In genomic region chr13:23794267-23795161, GRCh38 we compare ENCODE assay signal across 9 cellular contexts.
DNase-seq lines count a peak whose midpoint lies in the region; ATAC-seq and TF ChIP-seq lines count a peak whose summit lies in the region.
"Had no signal": no experiment of that assay in that cellular context is flagged by ENCODE, and none has a peak within 500 bp of the region (broad histone marks: within the 10 kb centered on the region; RNA-seq: fewer than 3 reads in every experiment).

No MANE protein-coding gene starts in this region.

- ATAC-seq in GM18519 (IDR thresholded peaks at IDR 0.05; ENCODE audit: low FRiP score, unreplicated experiment) (peak; percentile 52), HG02763 (IDR thresholded peaks at IDR 0.05; ENCODE audit: unreplicated experiment) (peak; percentile 35)

- H3K27me3 ChIP-seq in prostate gland (replicated peaks; ENCODE audit: insufficient read depth) (no peaks in the 10 kb centered on the region), A673 (replicated peaks; ENCODE audit: insufficient read depth, low read depth, low read length, poor library complexity) (no peaks in the 10 kb centered on the region)

- TF ChIP-seq POLR2A in prostate gland (IDR thresholded peaks at IDR 0.05): no peak

- CTCF ChIA-PET in A673 (lab: Charles Lee): no interaction called here

- H3K36me3 ChIP-seq in prostate gland (no peaks in the 10 kb centered on the region), A673 (ENCODE audit: insufficient read depth, low read length, poor library complexity, severe bottlenecking) (no peaks in the 10 kb centered on the region)

- no peak for TF ChIP-seq CTCF in prostate gland (IDR thresholded peaks at IDR 0.05)
- TF ChIP-seq CTCF in A673 (conservative IDR thresholded peaks at IDR 0.05; ENCODE audit: low read depth, low read length): no peak

- no TSS peak for BruUV-seq in A673 (replicated peaks; lab: Mats Ljungman, UMichigan)

- POLR2A ChIA-PET in A673 (lab: Charles Lee; ENCODE audit: low non-redundant PET): interaction anchor here (1.0 kb wide), 1 partner anchor 249 kb away, joined by 3 read pairs; no protein-coding TSS in a partner anchor

- H3K27ac ChIP-seq in prostate gland (peak overlapping the region; percentile 35 to 83), A673 (ENCODE audit: low read depth, low read length, poor library complexity, severe bottlenecking) (no peak overlapping the region)

- H3K4me3 ChIP-seq in prostate gland (no peak overlapping the region), A673 (ENCODE audit: low read depth, low read length, poor library complexity, severe bottlenecking) (no peak overlapping the region)

- H3K4me1 ChIP-seq in prostate gland (replicated peaks) (peaks cover 11% of the 10 kb centered on the region), A673 (ENCODE audit: insufficient read depth, low read length, poor library complexity, severe bottlenecking) (no peaks in the 10 kb centered on the region)

- intact Hi-C loops in prostate gland (cut with DNase I): no loop called here
- intact Hi-C loops in A673 (cut with micrococcal nuclease; ENCODE audit: unreplicated experiment): no loop called here

- H3K9me3 ChIP-seq in prostate gland: no peaks in the 10 kb centered on the region
- H3K9me3 ChIP-seq in A673 (ENCODE audit: low read depth, low read length, poor library complexity, severe bottlenecking): no peaks in the 10 kb centered on the region

- DNase-seq in amniotic stem cell (lab: John Stamatoyannopoulos, UW) (peak; percentile 34), prostate gland (ENCODE audit: low spot score) (no peak), A673 (ENCODE audit: low spot score) (no peak), NCI-H128 (lab: John Stamatoyannopoulos, UW; ENCODE audit: unreplicated experiment) (no peak), RPMI8226 (no peak), putamen (ENCODE audit: low spot score) (no peak)
- DNase-seq: NCI-H2227 treated with DMSO at 0.1 percent for 48 hours had no signal

- WGBS in prostate gland: 50% methylated on average over 7 of the region's 7 CpGs
